12 cellular contexts compared by ENCODE assay signal in genomic region chr18:49691177-49691608, GRCh38.
A peak's percentile ranks its signal among the peaks of the same experiment; 100 is the strongest.
DNase-seq lines count a peak whose midpoint lies in the region; ATAC-seq and TF ChIP-seq lines count a peak whose summit lies in the region.
"Had no signal": no experiment of that assay in that cellular context is flagged by ENCODE, and none has a peak within 500 bp of the region (broad histone marks: within the 10 kb centered on the region; RNA-seq: fewer than 3 reads in every experiment).

No MANE protein-coding gene starts in this region.

- no peak overlapping the region for H3K27ac ChIP-seq in CD8-positive, alpha-beta memory T cell (ENCODE audit: low read depth, low read length)

- ATAC-seq in GM21515 (IDR thresholded peaks at IDR 0.05; ENCODE audit: unreplicated experiment) (no peak), GM19467 (IDR thresholded peaks at IDR 0.05; ENCODE audit: unreplicated experiment) (no peak)

- CTCF ChIA-PET in CD8-positive, alpha-beta memory T cell (lab: Charles Lee), result no interaction called here

- H3K36me3 Mint-ChIP-seq in CD8-positive, alpha-beta memory T cell, result peaks cover 0 to 4% (median 2%) of the 10 kb centered on the region in 3 donors
- H3K36me3 Mint-ChIP-seq in nephron (ENCODE audit: low read depth), result no peaks in the 10 kb centered on the region
- H3K36me3 Mint-ChIP-seq: brain, naive B cell had no signal

- H3K27me3 Mint-ChIP-seq in CD8-positive, alpha-beta memory T cell, result peaks cover 0 to 2% of the 10 kb centered on the region in 2 donors
- peaks cover 4% of the 10 kb centered on the region for H3K27me3 Mint-ChIP-seq in nephron (ENCODE audit: low read depth)

- H3K9me3 ChIP-seq in CD8-positive, alpha-beta memory T cell (ENCODE audit: low read length), result no peaks in the 10 kb centered on the region

- H3K27me3 ChIP-seq in CD8-positive, alpha-beta memory T cell (ENCODE audit: insufficient read depth, low read length, poor library complexity, severe bottlenecking), result no peaks in the 10 kb centered on the region

- no peak for DNase-seq in CD8-positive, alpha-beta memory T cell
- DNase-seq in NCI-H226, result peak; percentile 66
- DNase-seq in dermis blood vessel endothelial cell, result peak; percentile 57
- DNase-seq in epidermal melanocyte (ENCODE audit: insufficient read length, low spot score), result no peak
- no peak for DNase-seq in iPS-NIHi11 (ENCODE audit: low spot score)
- DNase-seq: activated CD8-positive, alpha-beta memory T cell treated with anti-CD3 and anti-CD28 coated beads for 24 hours; naive B cell; NCI-H2171 had no signal

- no peaks in the 10 kb centered on the region for H3K36me3 ChIP-seq in CD8-positive, alpha-beta memory T cell (ENCODE audit: insufficient read depth, low read length)

- peak overlapping the region in 4 of 8 donors; percentile 6 to 49 (median 38) for H3K27ac Mint-ChIP-seq in CD8-positive, alpha-beta memory T cell
- peak overlapping the region in 2 of 3 experiments; percentile 9 to 54 for H3K27ac Mint-ChIP-seq in nephron
- H3K27ac Mint-ChIP-seq: naive B cell had no signal

- no peak overlapping the region for H3K4me3 ChIP-seq in CD8-positive, alpha-beta memory T cell (ENCODE audit: low read length)

- H3K9me3 Mint-ChIP-seq in CD8-positive, alpha-beta memory T cell, result no peaks in the 10 kb centered on the region
- peaks cover 2% of the 10 kb centered on the region for H3K9me3 Mint-ChIP-seq in nephron

- peaks cover 10% of the 10 kb centered on the region for H3K4me1 ChIP-seq in CD8-positive, alpha-beta memory T cell (ENCODE audit: insufficient read depth, low read length)

- peak overlapping the region in 6 of 7 donors; percentile 26 to 67 (median 46) for H3K4me3 Mint-ChIP-seq in CD8-positive, alpha-beta memory T cell
- no peak overlapping the region for H3K4me3 Mint-ChIP-seq in nephron
- H3K4me3 Mint-ChIP-seq: brain had no signal

- TF ChIP-seq CTCF in nephron (IDR thresholded peaks at IDR 0.05; ENCODE audit: unreplicated experiment in 3 of 3), result no peak

- peaks cover 11 to 15% (median 14%) of the 10 kb centered on the region in 3 donors for H3K4me1 Mint-ChIP-seq in CD8-positive, alpha-beta memory T cell
- peaks cover 32% of the 10 kb centered on the region for H3K4me1 Mint-ChIP-seq in nephron

- POLR2A ChIA-PET in CD8-positive, alpha-beta memory T cell (lab: Charles Lee), result no interaction called here

Comparison
In these comparisons a context has a peak if more than half of its experiments do, and no peak if none do; other contexts are left out.
1. DNase-seq: peak in NCI-H226 (single experiment) and dermis blood vessel endothelial cell (single experiment); none in CD8-positive, alpha-beta memory T cell (0 of 5), epidermal melanocyte (single experiment) and iPS-NIHi11 (single experiment).
2. H3K4me3 Mint-ChIP-seq: peak in CD8-positive, alpha-beta memory T cell (6 of 7); none in nephron (0 of 3).